ENCODE assay signal across 17 cellular contexts in the genomic region with DNA sequence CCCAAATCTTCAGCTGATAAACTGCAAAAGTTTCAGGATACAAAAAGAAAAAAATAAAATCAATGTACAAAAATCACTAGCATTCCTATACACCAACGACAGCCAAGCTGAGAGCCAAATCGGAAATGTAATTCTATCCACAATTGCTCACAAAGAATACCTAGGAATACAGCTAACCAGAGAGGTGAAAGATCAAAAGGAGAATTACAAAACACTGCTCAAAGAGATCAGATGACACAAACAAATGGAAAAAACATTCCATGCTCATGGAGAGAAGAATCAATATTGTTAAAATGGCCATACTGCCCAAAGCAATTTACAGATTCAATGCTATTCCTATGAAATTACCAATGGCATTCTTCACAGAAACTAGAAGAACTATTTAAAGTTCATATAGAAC. TPM values are rescaled to one million over a fixed set of nuclear protein-coding genes. Genes with fewer than 3 reads are reported as not detected.
DNase-seq lines count a peak whose midpoint lies in the region; ATAC-seq and TF ChIP-seq lines count a peak whose summit lies in the region.
"Had no signal": no experiment of that assay in that cellular context is flagged by ENCODE, and none has a peak within 500 bp of the region (broad histone marks: within the 10 kb centered on the region; RNA-seq: fewer than 3 reads in every experiment).

No MANE protein-coding gene starts in this region.

- WGBS in adrenal gland, 4 donors = 77 to 89% (median 86%) methylated on average over 2 of the region's 2 CpGs

- H3K36me3 ChIP-seq in OCI-LY7 (ENCODE audit: insufficient read depth, low read length) (peaks cover 99% of the 10 kb centered on the region), SU-DHL-6 (ENCODE audit: low read length) (peaks cover 32% of the 10 kb centered on the region), adrenal gland (replicated peaks in 1 of 2) (no peaks in the 10 kb centered on the region)
- H3K36me3 ChIP-seq: HAP-1 had no signal

- H2AFZ ChIP-seq in OCI-LY7 (ENCODE audit: low read length) (no peak overlapping the region), SU-DHL-6 (ENCODE audit: low read depth, low read length, severe bottlenecking) (no peak overlapping the region)

- intact Hi-C loops in OCI-LY7 (cut with micrococcal nuclease; ENCODE audit: unreplicated experiment) (loop anchor here (10.0 kb wide), 1 partner anchor 143 kb away; a partner anchor contains a TSS), adrenal gland (cut with DNase I) (loop anchor here in 1 of 2 donors (10.0 kb wide), 1 partner anchor 287 kb away; no protein-coding TSS in a partner anchor)
- intact Hi-C loops in activated CD4-positive, alpha-beta memory T cell treated with anti-CD3 and anti-CD28 coated beads for 36 hours (cut with micrococcal nuclease) = loop anchor here (10.0 kb wide), 1 partner anchor 287 kb away; no protein-coding TSS in a partner anchor

- CTCF ChIA-PET in OCI-LY7 (lab: Charles Lee; ENCODE audit: unreplicated experiment) = no interaction called here
- CTCF ChIA-PET in activated CD4-positive, alpha-beta memory T cell treated with anti-CD3 and anti-CD28 coated beads for 36 hours (lab: Charles Lee) = no interaction called here

- peak; percentile 55 for ATAC-seq in left lobe of liver

- H3K4me1 ChIP-seq in OCI-LY7 (ENCODE audit: insufficient read depth, low read length, poor library complexity, severe bottlenecking) (peaks cover 31% of the 10 kb centered on the region), adrenal gland (replicated peaks in 1 of 2) (no peaks in the 10 kb centered on the region)
- H3K4me1 ChIP-seq: HAP-1 had no signal

- H3K9ac ChIP-seq in SU-DHL-6 (ENCODE audit: low read length) = no peak overlapping the region

- H3K27ac ChIP-seq in OCI-LY7 (ENCODE audit: low read depth, low read length, poor library complexity, severe bottlenecking) (peak overlapping the region; percentile 53), SU-DHL-6 (ENCODE audit: low read depth, low read length) (peak overlapping the region; percentile 51; the same call in 1 of the 2 replicates), adrenal gland (no peak overlapping the region)

- TF ChIP-seq POLR2A in adrenal gland (IDR thresholded peaks at IDR 0.05) = no peak

- no peaks in the 10 kb centered on the region for H3K36me3 Mint-ChIP-seq in activated CD4-positive, alpha-beta memory T cell treated with anti-CD3 and anti-CD28 coated beads for 36 hours
- H3K36me3 Mint-ChIP-seq: CD4-positive, alpha-beta memory T cell had no signal

- H3K4me2 ChIP-seq in OCI-LY7 (ENCODE audit: low read length) = peak overlapping the region; percentile 66
- peak overlapping the region; percentile 32 for H3K4me2 ChIP-seq in SU-DHL-6 (ENCODE audit: low read depth, low read length, poor library complexity, severe bottlenecking)

- no peak overlapping the region for H3K27ac Mint-ChIP-seq in activated CD4-positive, alpha-beta memory T cell treated with anti-CD3 and anti-CD28 coated beads for 36 hours
- H3K27ac Mint-ChIP-seq: CD4-positive, alpha-beta memory T cell; HFFc6 had no signal

- no peaks in the 10 kb centered on the region for H3F3A ChIP-seq in SU-DHL-6 (ENCODE audit: insufficient read depth)

- H3K4me3 Mint-ChIP-seq in activated CD4-positive, alpha-beta memory T cell treated with anti-CD3 and anti-CD28 coated beads for 36 hours = no peak overlapping the region
- H3K4me3 Mint-ChIP-seq: HFFc6 had no signal

- H3K27me3 ChIP-seq in SU-DHL-6 (ENCODE audit: low read length) (no peaks in the 10 kb centered on the region), adrenal gland (no peaks in the 10 kb centered on the region)

- peaks cover 4% of the 10 kb centered on the region; the same call in 1 of the 2 replicates for H4K20me1 ChIP-seq in OCI-LY7 (ENCODE audit: insufficient read depth, low read length)
- H4K20me1 ChIP-seq in SU-DHL-6 (ENCODE audit: low read depth, low read length) = no peaks in the 10 kb centered on the region

- H3K4me3 ChIP-seq in OCI-LY7 (ENCODE audit: low read depth, low read length, poor library complexity, severe bottlenecking) = peak overlapping the region; percentile 38
- H3K4me3 ChIP-seq in SU-DHL-6 (ENCODE audit: insufficient read depth, low read length, poor library complexity, severe bottlenecking) = no peak overlapping the region
- H3K4me3 ChIP-seq in adrenal gland = no peak overlapping the region
- H3K4me3 ChIP-seq: HAP-1 had no signal

- H3K9me3 ChIP-seq in OCI-LY7 (ENCODE audit: low read length) (peaks cover 5% of the 10 kb centered on the region; the same call in 1 of the 2 replicates), SU-DHL-6 (ENCODE audit: insufficient read depth, low read length) (no peaks in the 10 kb centered on the region), adrenal gland (replicated peaks in 1 of 3) (no peaks in the 10 kb centered on the region)
- H3K9me3 ChIP-seq: HAP-1 had no signal

- H3K4me1 Mint-ChIP-seq in activated CD4-positive, alpha-beta memory T cell treated with anti-CD3 and anti-CD28 coated beads for 36 hours (ENCODE audit: low read depth) = no peaks in the 10 kb centered on the region
- H3K4me1 Mint-ChIP-seq: CD4-positive, alpha-beta memory T cell had no signal

- peaks cover 10% of the 10 kb centered on the region for H3K27me3 Mint-ChIP-seq in activated CD4-positive, alpha-beta memory T cell treated with anti-CD3 and anti-CD28 coated beads for 36 hours

- H3K9me2 ChIP-seq in OCI-LY7 (ENCODE audit: insufficient read depth, low read length) = no peaks in the 10 kb centered on the region
- no peaks in the 10 kb centered on the region for H3K9me2 ChIP-seq in SU-DHL-6 (replicated peaks; ENCODE audit: insufficient read depth, low read length)

- peaks cover 6% of the 10 kb centered on the region for H3K9me3 Mint-ChIP-seq in activated CD4-positive, alpha-beta memory T cell treated with anti-CD3 and anti-CD28 coated beads for 36 hours

- BruUV-seq in OCI-LY7 (replicated peaks; lab: Mats Ljungman, UMichigan) = no TSS peak

- POLR2A ChIA-PET in OCI-LY7 (lab: Charles Lee) = no interaction called here
- POLR2A ChIA-PET in activated CD4-positive, alpha-beta memory T cell treated with anti-CD3 and anti-CD28 coated beads for 36 hours (lab: Charles Lee) = no interaction called here

- TF ChIP-seq CTCF in OCI-LY7 (conservative IDR thresholded peaks at IDR 0.05; ENCODE audit: low read length) (no peak), SU-DHL-6 (IDR thresholded peaks at IDR 0.05; ENCODE audit: insufficient read depth, low read length, poor library complexity, severe bottlenecking) (no peak), adrenal gland (IDR thresholded peaks at IDR 0.05) (no peak)

- H3K79me2 ChIP-seq in OCI-LY7 (ENCODE audit: insufficient read depth, low read depth, low read length) (peaks cover 98% of the 10 kb centered on the region), SU-DHL-6 (ENCODE audit: insufficient read depth, low read length) (peaks cover 83% of the 10 kb centered on the region)

- no peak for DNase-seq in OCI-LY7 (ENCODE audit: low spot score)
- DNase-seq in left lobe of liver (ENCODE audit: low spot score) = no peak
- DNase-seq in adrenal gland = no peak
- no peak for DNase-seq in DMS153 (lab: John Stamatoyannopoulos, UW)
- DNase-seq in activated CD4-positive, alpha-beta memory T cell treated with anti-CD3 and anti-CD28 coated beads for 36 hours = no peak
- DNase-seq: C1 segment of cervical spinal cord; Calu3; CD4-positive, alpha-beta memory T cell; COR-L47; DND-41; GOT3; HFFc6 had no signal

RNA-seq across cellular contexts. Expression of a gene that starts 29.5 kb away (rescaled TPM):
- total RNA-seq in OCI-LY7 (2014; rRNA removed; shearing (Covaris generic)) = 72.9 and 79.3 TPM in 2 replicates
- 91.6 and 112 TPM in 2 replicates for total RNA-seq in OCI-LY7 (2022)
- total RNA-seq in left lobe of liver = 0.30 TPM
- total RNA-seq in adrenal gland = under 1 TPM in 2 of 8 donors, not detected in 6; 0.06 to 0.11 TPM
- polyA plus RNA-seq in adrenal gland = not detected
- total RNA-seq in activated CD4-positive, alpha-beta memory T cell treated with anti-CD3 and anti-CD28 coated beads for 36 hours = not detected
- total RNA-seq: Calu3; CD4-positive, alpha-beta memory T cell had no signal
- polyA plus RNA-seq: BJ; CD4-positive, alpha-beta memory T cell had no signal

RNA-seq across cellular contexts. Expression of a gene that starts 33.4 kb away (rescaled TPM):
- not detected in 2 replicates for total RNA-seq in OCI-LY7 (2014; rRNA removed; shearing (Covaris generic))
- total RNA-seq in OCI-LY7 (2022) = not detected in 2 replicates
- not detected for total RNA-seq in left lobe of liver
- not detected for total RNA-seq in adrenal gland
- polyA plus RNA-seq in adrenal gland = not detected
- not detected for total RNA-seq in activated CD4-positive, alpha-beta memory T cell treated with anti-CD3 and anti-CD28 coated beads for 36 hours
- total RNA-seq: A673; Calu3; CD4-positive, alpha-beta memory T cell had no signal
- polyA plus RNA-seq: BJ; CD4-positive, alpha-beta memory T cell had no signal

RNA-seq across cellular contexts. Expression of a gene that starts 34.1 kb away (rescaled TPM):
- 4.2 and 4.6 TPM in 2 replicates for total RNA-seq in OCI-LY7 (2014; rRNA removed; shearing (Covaris generic))
- total RNA-seq in OCI-LY7 (2022) (3.6 and 4.0 TPM in 2 replicates), left lobe of liver (not detected), adrenal gland (not detected)
- polyA plus RNA-seq in adrenal gland = not detected
- not detected for total RNA-seq in activated CD4-positive, alpha-beta memory T cell treated with anti-CD3 and anti-CD28 coated beads for 36 hours
- total RNA-seq: Calu3; CD4-positive, alpha-beta memory T cell; HFFc6 had no signal
- polyA plus RNA-seq: BJ; CD4-positive, alpha-beta memory T cell had no signal

RNA-seq across cellular contexts. Expression of a gene that starts 43.4 kb away (rescaled TPM):
- not detected in 2 replicates for total RNA-seq in OCI-LY7 (2014; rRNA removed; shearing (Covaris generic))
- total RNA-seq in OCI-LY7 (2022) (not detected in 2 replicates), left lobe of liver (1.0 TPM), adrenal gland (under 1 TPM in 1 of 8 donors, not detected in 7; 0.28 TPM)
- not detected for polyA plus RNA-seq in adrenal gland
- not detected for total RNA-seq in activated CD4-positive, alpha-beta memory T cell treated with anti-CD3 and anti-CD28 coated beads for 36 hours
- total RNA-seq: A172; A673; Calu3; CD4-positive, alpha-beta memory T cell; HFFc6 had no signal
- polyA plus RNA-seq: BJ; CD4-positive, alpha-beta memory T cell had no signal

Comparison
In these comparisons a context has a peak if more than half of its experiments do, and no peak if none do; other contexts are left out.
1. H3K27ac ChIP-seq: peak in OCI-LY7 (single experiment) and SU-DHL-6 (single experiment); none in adrenal gland (0 of 5).
2. RNA of a gene that starts 29.5 kb away (total RNA-seq): 72.9 to 112 TPM in OCI-LY7; 0.30 TPM in left lobe of liver (single experiment), 0.06 to 0.11 TPM in adrenal gland and not detected in activated CD4-positive, alpha-beta memory T cell treated with anti-CD3 and anti-CD28 coated beads for 36 hours; every median in the first group is over 10 times any median in the second.